In genomic region chr1:11654571-11655262, GRCh38 we compare ENCODE assay signal across 8 cellular contexts. TPM values are rescaled to one million over a fixed set of nuclear protein-coding genes. Genes with fewer than 3 reads are reported as not detected.
DNase-seq lines count a peak whose midpoint lies in the region; ATAC-seq and TF ChIP-seq lines count a peak whose summit lies in the region.

Gene FBXO44 (plus strand): TSS chr1:11654877. CDS start chr1:11655836, 959 bp downstream.

- H3K27ac ChIP-seq in SK-N-SH (ENCODE audit: low read depth in 2 of 2, low read length in 1 of 2) (peak within 1 kb of the TSS in 1 of 2 experiments; percentile 43; a peak in 1 of 4 replicates), left ventricle myocardium inferior (replicated peaks) (peak within 1 kb of the TSS; percentile 44)

- intact Hi-C loops in left ventricle myocardium inferior (cut with micrococcal nuclease) = loop anchor here (10.0 kb wide), 1 partner anchor 70 kb away; no protein-coding TSS in a partner anchor

- TF ChIP-seq EP300 in SK-N-SH (IDR thresholded peaks at IDR 0.05; ENCODE audit: borderline replicate concordance in 1 of 2, low read depth in 1 of 2, low read length in 1 of 2) = no peak

- H3K27me3 ChIP-seq in SK-N-SH (ENCODE audit: insufficient read depth) = no peaks in the 10 kb centered on the region
- peaks cover 27% of the 10 kb centered on the region for H3K27me3 ChIP-seq in left ventricle myocardium inferior (ENCODE audit: low read depth)

- H3K4me3 ChIP-seq in GM12864 (ENCODE audit: low read depth, low read length) (peak within 1 kb of the TSS; percentile 64), SK-N-SH (ENCODE audit: low read depth in 2 of 2, low read length in 1 of 2) (peak within 1 kb of the TSS; percentile 61 to 69), left ventricle myocardium inferior (peak within 1 kb of the TSS; percentile 73)

- WGBS in SK-N-SH (ENCODE audit: low lambda C conversion rate) = 2% methylated on average over 9 of the region's 70 CpGs

- ATAC-seq in HG02642 (IDR thresholded peaks at IDR 0.05; ENCODE audit: poor library complexity, unreplicated experiment) = peak; percentile 71
- ATAC-seq in GM18520 (IDR thresholded peaks at IDR 0.05; ENCODE audit: unreplicated experiment) = no peak

- H3K4me2 ChIP-seq in SK-N-SH = peak within 1 kb of the TSS; percentile 96

- peaks cover 0 to 28% of the 10 kb centered on the region in 2 experiments; a peak in 1 of 4 replicates for H3K4me1 ChIP-seq in SK-N-SH (ENCODE audit: control insufficient read depth in 1 of 2, insufficient read depth in 2 of 2, low read depth in 1 of 2, low read length in 1 of 2)
- H3K4me1 ChIP-seq in left ventricle myocardium inferior = peaks cover 32% of the 10 kb centered on the region

- TF ChIP-seq CTCF in GM12864 (IDR thresholded peaks at IDR 0.05; ENCODE audit: low read depth, low read length, missing control alignments) (no peak), SK-N-SH (IDR thresholded peaks at IDR 0.05) (no peak), left ventricle myocardium inferior (IDR thresholded peaks at IDR 0.05; ENCODE audit: borderline replicate concordance) (no peak)

- CTCF ChIA-PET in SK-N-SH (lab: Yijun Ruan, JAX) = interaction anchor here (0.7 to 4.6 kb wide), 6 partner anchors 8 to 617 kb away, joined by 3 to 54 read pairs (median 4); partner anchors contain the start of gene FBXO6

- peak within 1 kb of the TSS; percentile 68; the same call in 1 of the 2 replicates for H2AFZ ChIP-seq in SK-N-SH (ENCODE audit: low read depth)

- H3K79me2 ChIP-seq in SK-N-SH (ENCODE audit: insufficient read depth) = peaks cover 6% of the 10 kb centered on the region; the same call in 1 of the 2 replicates

- POLR2A ChIA-PET in SK-N-SH (lab: Yijun Ruan, JAX) = interaction anchor here (0.5 to 2.2 kb wide), 3 partner anchors 9 to 37 kb away, joined by 3 to 8 read pairs (median 3); partner anchors contain the start of genes DRAXIN and FBXO6

- peak within 1 kb of the TSS; percentile 55 for H3K9ac ChIP-seq in SK-N-SH

- H4K20me1 ChIP-seq in SK-N-SH (ENCODE audit: insufficient read depth) = no peaks in the 10 kb centered on the region

- TF ChIP-seq RAD21 in SK-N-SH (IDR thresholded peaks at IDR 0.05; ENCODE audit: low read length) = no peak

- peaks cover 3 to 5% of the 10 kb centered on the region in 2 experiments for H3K36me3 ChIP-seq in SK-N-SH (replicated peaks in 1 of 2; ENCODE audit: control insufficient read depth in 1 of 2, insufficient read depth in 2 of 2, low read length in 1 of 2)
- peaks cover 20% of the 10 kb centered on the region for H3K36me3 ChIP-seq in left ventricle myocardium inferior

- DNase-seq in GM12864 (ENCODE audit: low read depth) (no peak), SK-N-SH (peak; percentile 89), left ventricle myocardium inferior (peak; percentile 44), renal cortical epithelial cell (ENCODE audit: low read depth) (no peak), NCI-H1694 (lab: John Stamatoyannopoulos, UW) (no peak)
- peak; percentile 38 for DNase-seq in activated naive CD8-positive, alpha-beta T cell treated with anti-CD3 and anti-CD28 coated beads, Interleukin-2, amount 50 U/mL, for 16 hours (ENCODE audit: low read depth, low spot score)

- no peaks in the 10 kb centered on the region for H3K9me2 ChIP-seq in SK-N-SH

- H3K9me3 ChIP-seq in SK-N-SH (no peaks in the 10 kb centered on the region), left ventricle myocardium inferior (replicated peaks) (no peaks in the 10 kb centered on the region)

- no peaks in the 10 kb centered on the region for H3F3A ChIP-seq in SK-N-SH (replicated peaks; ENCODE audit: insufficient read depth)

TF ChIP-seq in SK-N-SH, 30 proteins besides CTCF, POLR2A, EP300 and RAD21:
- TF ChIP-seq RFX5 (IDR thresholded peaks at IDR 0.05; ENCODE audit: low read length) (no peak), NRF1 (IDR thresholded peaks at IDR 0.05; ENCODE audit: low read depth, low read length) (peak; percentile 6; the same call in 1 of the 2 replicates)

RNA-seq across cellular contexts. Expression of gene FBXO44, which starts in this region (rescaled TPM):
- 42.8 and 52.2 TPM in 2 replicates for polyA plus RNA-seq in SK-N-SH (2012; rRNA removed)
- polyA plus RNA-seq in SK-N-SH (2012; cell fraction: cytosol; rRNA removed) = 15.0 and 22.5 TPM in 2 replicates
- 250 and 267 TPM in 2 replicates for polyA plus RNA-seq in SK-N-SH (2012; cell fraction: nucleus; rRNA removed)
- 20.2 TPM for total RNA-seq in left ventricle myocardium inferior
- total RNA-seq in renal cortical epithelial cell = 8.2 and 21.7 TPM in 2 replicates

Comparison
In these comparisons a context has a peak if more than half of its experiments do, and no peak if none do; other contexts are left out.
1. DNase-seq: peak in SK-N-SH (single experiment), activated naive CD8-positive, alpha-beta T cell treated with anti-CD3 and anti-CD28 coated beads, Interleukin-2, amount 50 U/mL, for 16 hours (single experiment) and left ventricle myocardium inferior (single experiment); none in GM12864 (single experiment), renal cortical epithelial cell (single experiment) and NCI-H1694 (single experiment).
2. Peak in every context shown above with its lines, with median percentiles within 50 percentile points of each other: H3K4me3 ChIP-seq.